Comparison of ENCODE assay signal across 21 cellular contexts in the genomic region with DNA sequence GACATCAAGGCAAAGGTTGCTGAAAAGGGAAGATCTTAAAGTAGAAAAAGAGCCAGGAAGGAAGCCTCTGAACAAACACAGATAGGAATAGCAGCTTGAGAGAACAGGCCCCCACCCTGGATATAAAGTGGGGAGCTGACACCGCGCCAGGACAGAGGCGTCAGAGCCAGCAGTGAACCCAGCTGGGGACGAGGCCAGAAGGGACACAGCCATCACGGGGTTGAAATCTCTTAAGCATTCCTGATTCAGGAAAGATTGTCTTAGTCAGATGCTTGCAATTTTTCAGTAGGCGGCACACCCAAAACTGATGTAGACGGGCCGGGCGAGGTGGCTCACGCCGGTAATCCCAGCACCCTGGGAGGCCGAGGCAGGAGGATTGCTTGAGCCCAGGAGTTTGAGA.
DNase-seq lines count a peak whose midpoint lies in the region; ATAC-seq and TF ChIP-seq lines count a peak whose summit lies in the region.
"Had no signal": no experiment of that assay in that cellular context is flagged by ENCODE, and none has a peak within 500 bp of the region (broad histone marks: within the 10 kb centered on the region; RNA-seq: fewer than 3 reads in every experiment).

No MANE protein-coding gene starts in this region.

- H3K4me1 ChIP-seq in adipocyte (ENCODE audit: control insufficient read depth, insufficient read depth, low read length) (peaks cover 5% of the 10 kb centered on the region), trophoblast cell (ENCODE audit: control insufficient read depth in 1 of 2, insufficient read depth in 2 of 2, low read length in 2 of 2) (no peaks in the 10 kb centered on the region)
- H3K4me1 ChIP-seq: sigmoid colon had no signal

- no peaks in the 10 kb centered on the region for H3K79me1 ChIP-seq in trophoblast cell (ENCODE audit: low read length)

- no peak overlapping the region for H3K23ac ChIP-seq in trophoblast cell (ENCODE audit: low read length)

- H3K27me3 ChIP-seq in BJ (ENCODE audit: control insufficient read depth, insufficient read depth, low read length), result no peaks in the 10 kb centered on the region
- no peaks in the 10 kb centered on the region for H3K27me3 ChIP-seq in adipocyte (replicated peaks; ENCODE audit: control insufficient read depth, insufficient read depth, low read length)
- no peaks in the 10 kb centered on the region for H3K27me3 ChIP-seq in trophoblast cell (ENCODE audit: insufficient read depth, low read length)
- H3K27me3 ChIP-seq: cardiac muscle cell, sigmoid colon had no signal

- no peak overlapping the region for H2BK5ac ChIP-seq in trophoblast cell (ENCODE audit: low read depth, low read length, poor library complexity)

- H4K91ac ChIP-seq in trophoblast cell (ENCODE audit: low read depth, low read length), result no peak overlapping the region

- H2AFZ ChIP-seq in trophoblast cell (ENCODE audit: insufficient read depth, low read length, poor library complexity), result no peak overlapping the region

- no peaks in the 10 kb centered on the region for H3K79me2 ChIP-seq in trophoblast cell (ENCODE audit: control insufficient read depth, insufficient read depth, low read length, poor library complexity)

- H4K12ac ChIP-seq in trophoblast cell (ENCODE audit: low read depth, low read length), result no peak overlapping the region

- intact Hi-C loops in Right ventricle myocardium superior (cut with DNase I), result no loop called here

- no peak overlapping the region for H3K18ac ChIP-seq in trophoblast cell (ENCODE audit: low read length)

- no peaks in the 10 kb centered on the region for H3K9me3 ChIP-seq in adipocyte (ENCODE audit: control insufficient read depth, low read length)
- no peaks in the 10 kb centered on the region for H3K9me3 ChIP-seq in trophoblast cell (ENCODE audit: insufficient read depth, low read depth, low read length)
- H3K9me3 ChIP-seq: sigmoid colon had no signal

- H2BK12ac ChIP-seq in trophoblast cell (ENCODE audit: low read length), result no peak overlapping the region

- POLR2A ChIA-PET in BJ (lab: Charles Lee), result no interaction called here

- H3K4me3 ChIP-seq in BJ (ENCODE audit: low read depth, low read length) (no peak overlapping the region), adipocyte (ENCODE audit: low read length) (no peak overlapping the region), trophoblast cell (ENCODE audit: low read depth, low read length) (no peak overlapping the region)
- H3K4me3 ChIP-seq: cardiac muscle cell, sigmoid colon had no signal

- H3K4me2 ChIP-seq in trophoblast cell (ENCODE audit: low read length), result no peak overlapping the region

- DNase-seq in BJ (ENCODE audit: low read depth) (peak; percentile 50), adipocyte (ENCODE audit: low read depth) (peak; percentile 51), Right ventricle myocardium superior (peak; percentile 65), trophoblast cell (peak; percentile 92 to 93), T-helper 9 cell (no peak), SIG-M5 (lab: John Stamatoyannopoulos, UW) (no peak), medulla oblongata (ENCODE audit: extremely low spot score) (no peak), NCI-H1105 treated with DMSO at 0.1 percent for 48 hours (lab: John Stamatoyannopoulos, UW) (no peak)
- DNase-seq: activated naive CD8-positive, alpha-beta T cell treated with anti-CD3 and anti-CD28 coated beads, Interleukin-2, amount 10 ng/mL, durations not matched to agents 7 days and 5 days; effector CD4-positive, alpha-beta T cell; H7; KG1; NCI-H1092; NCI-H2107; NCI-H524 treated with DMSO at 0.1 percent for 48 hours; SHP77 treated with DMSO at 0.1 percent for 48 hours; sigmoid colon; stimulated activated naive CD8-positive, alpha-beta T cell treated with anti-CD3 and anti-CD28 coated beads, Interleukin-15, amount 100 ng/mL, for 72 hours; T-helper 17 cell had no signal

- CTCF ChIA-PET in BJ (lab: Yijun Ruan, JAX), result no interaction called here

- peak; percentile 57 for ATAC-seq in Right ventricle myocardium superior (ENCODE audit: poor library complexity)
- ATAC-seq: activated CD4-positive, CD25-positive, alpha-beta regulatory T cell treated with anti-CD3 and anti-CD28 coated beads, Interleukin-2, amount 50 U/mL, for 24 hours; stimulated activated naive CD8-positive, alpha-beta T cell treated with anti-CD3 and anti-CD28 coated beads, Interleukin-15, amount 100 ng/mL, for 72 hours; T-helper 17 cell had no signal

- H3K4ac ChIP-seq in trophoblast cell (ENCODE audit: low read depth, low read length), result no peak overlapping the region

- no peak overlapping the region for H2BK120ac ChIP-seq in trophoblast cell (ENCODE audit: insufficient read depth, low read length, poor library complexity)

- H4K8ac ChIP-seq in trophoblast cell (ENCODE audit: low read depth, low read length), result no peak overlapping the region

- no peak overlapping the region for H3K27ac ChIP-seq in trophoblast cell (ENCODE audit: low read depth, low read length)
- H3K27ac ChIP-seq: cardiac muscle cell had no signal

- H3K36me3 ChIP-seq in BJ (ENCODE audit: control insufficient read depth, insufficient read depth, low read length), result no peaks in the 10 kb centered on the region
- H3K36me3 ChIP-seq in adipocyte (ENCODE audit: control insufficient read depth, insufficient read depth, low read length, severe bottlenecking), result no peaks in the 10 kb centered on the region
- H3K36me3 ChIP-seq in trophoblast cell (ENCODE audit: control insufficient read depth in 1 of 2, insufficient read depth in 2 of 2, low read length in 2 of 2), result no peaks in the 10 kb centered on the region
- H3K36me3 ChIP-seq: cardiac muscle cell, sigmoid colon had no signal

- WGBS in trophoblast cell (ENCODE audit: extremely low coverage, insufficient coverage, insufficient read length), result no CpG with 5 or more reads among the region's 12 CpGs

- no peak overlapping the region for H2AK5ac ChIP-seq in trophoblast cell (ENCODE audit: low read length)

- H3K14ac ChIP-seq in trophoblast cell (ENCODE audit: low read length), result no peak overlapping the region

- H3K9ac ChIP-seq in adipocyte (ENCODE audit: low read length) (no peak overlapping the region), trophoblast cell (ENCODE audit: low read length) (no peak overlapping the region)

- TF ChIP-seq CTCF in BJ (IDR thresholded peaks at IDR 0.05; ENCODE audit: insufficient read depth, low read depth, low read length), result no peak

Comparison
In these comparisons a context has a peak if more than half of its experiments do, and no peak if none do; other contexts are left out.
1. DNase-seq: peak in BJ (single experiment), adipocyte (single experiment), Right ventricle myocardium superior (single experiment) and trophoblast cell (2 of 2); none in T-helper 9 cell (single experiment), SIG-M5 (single experiment), medulla oblongata (single experiment) and NCI-H1105 treated with DMSO at 0.1 percent for 48 hours (single experiment).